Comparison of ENCODE assay signal across 9 cellular contexts in genomic region chr16:2206420-2206779, GRCh38. TPM values are rescaled to one million over a fixed set of nuclear protein-coding genes. Genes with fewer than 3 reads are reported as not detected.
A peak's percentile ranks its signal among the peaks of the same experiment; 100 is the strongest.
DNase-seq lines count a peak whose midpoint lies in the region; ATAC-seq and TF ChIP-seq lines count a peak whose summit lies in the region.
"Had no signal": no experiment of that assay in that cellular context is flagged by ENCODE, and none has a peak within 500 bp of the region (broad histone marks: within the 10 kb centered on the region; RNA-seq: fewer than 3 reads in every experiment).

No MANE protein-coding gene starts in this region.

- intact Hi-C loops in heart left ventricle (cut with DNase I) (loop anchor here in 2 of 10 donors (5.0 kb wide), 2 partner anchors 46 to 49 kb away; partner anchors contain the start of genes ECI1 (in 1 of the 2) and TRAF7 (in 1 of the 2)), cardiac septum (cut with DNase I) (loop anchor here (5.0 kb wide), 1 partner anchor 49 kb away; the partner anchor contains the start of gene TRAF7)

- peak overlapping the region in 10 of 12 donors; percentile 66 to 96 (median 80) for H3K4me3 ChIP-seq in heart left ventricle
- H3K4me3 ChIP-seq in astrocyte of the cerebellum (ENCODE audit: low read depth, low read length): peak overlapping the region; percentile 67
- peak overlapping the region; percentile 93 for H3K4me3 ChIP-seq in lung
- H3K4me3 ChIP-seq in urinary bladder (ENCODE audit: low read depth, low read length): peak overlapping the region; percentile 75

- TF ChIP-seq CTCF in heart left ventricle (IDR thresholded peaks at IDR 0.05): no peak
- TF ChIP-seq CTCF in astrocyte of the cerebellum (IDR thresholded peaks at IDR 0.05; ENCODE audit: low read depth, low read length, missing control alignments): no peak
- no peak for TF ChIP-seq CTCF in lung (IDR thresholded peaks at IDR 0.05; ENCODE audit: control extremely low read depth, extremely low read depth)

- DNase-seq in heart left ventricle: no peak
- DNase-seq in cardiac septum (ENCODE audit: low spot score): no peak
- no peak for DNase-seq in astrocyte of the cerebellum (ENCODE audit: low read depth)
- DNase-seq in lung (ENCODE audit: low spot score): no peak
- no peak for DNase-seq in stimulated activated naive CD4-positive, alpha-beta T cell (lab: John Stamatoyannopoulos, UW)
- no peak for DNase-seq in inferior parietal cortex (ENCODE audit: extremely low spot score)
- no peak for DNase-seq in activated CD4-positive, alpha-beta T cell treated with anti-CD3 and anti-CD28 coated beads, Interleukin-2, amount 50 U/mL, for 48 hours
- DNase-seq: NCI-H1092 treated with DMSO at 0.1 percent for 48 hours had no signal

- H3K9me3 ChIP-seq in heart left ventricle (no peaks in the 10 kb centered on the region), lung (ENCODE audit: control insufficient read depth in 2 of 2, insufficient read depth in 1 of 2, low read length in 1 of 2) (no peaks in the 10 kb centered on the region)

- ATAC-seq in heart left ventricle (no peak), lung (ENCODE audit: insufficient read depth, low FRiP score) (no peak)

- 81 to 84% (median 83%) methylated on average over 15 to 18 of the region's 18 CpGs for WGBS in heart left ventricle, 4 donors
- 76 to 81% methylated on average over 18 of the region's 18 CpGs for WGBS in lung, 2 donors
- WGBS in urinary bladder: 83% methylated on average over 18 of the region's 18 CpGs

- H3K27ac ChIP-seq in heart left ventricle (peak overlapping the region in 8 of 12 donors; percentile 96 to 100 (median 99)), lung (ENCODE audit: low read depth in 1 of 2, low read length in 1 of 2) (peak overlapping the region in 1 of 2 donors; percentile 99), urinary bladder (ENCODE audit: low read depth) (no peak overlapping the region)

- TF ChIP-seq POLR2A in heart left ventricle (IDR thresholded peaks at IDR 0.05): no peak

- peaks cover 3 to 37% (median 16%) of the 10 kb centered on the region in 12 donors for H3K4me1 ChIP-seq in heart left ventricle
- H3K4me1 ChIP-seq in lung (ENCODE audit: control insufficient read depth in 2 of 2, insufficient read depth in 2 of 2, low read length in 2 of 2): peaks cover 0 to 11% of the 10 kb centered on the region in 2 donors
- H3K4me1 ChIP-seq in urinary bladder (ENCODE audit: insufficient read depth): peaks cover 2% of the 10 kb centered on the region

- in situ Hi-C loops in astrocyte of the cerebellum (cut with HindIII; ENCODE audit: low sequenced_read_pairs): no loop called here

- no peaks in the 10 kb centered on the region for H3K27me3 ChIP-seq in heart left ventricle
- no peaks in the 10 kb centered on the region for H3K27me3 ChIP-seq in lung (ENCODE audit: control insufficient read depth, insufficient read depth)

- peaks cover 0 to 37% (median 32%) of the 10 kb centered on the region in 9 donors for H3K36me3 ChIP-seq in heart left ventricle
- H3K36me3 ChIP-seq in lung (ENCODE audit: control insufficient read depth in 2 of 2, insufficient read depth in 2 of 2, low read length in 2 of 2): peaks cover 0 to 33% of the 10 kb centered on the region in 2 donors
- H3K36me3 ChIP-seq in urinary bladder (ENCODE audit: insufficient read depth): no peaks in the 10 kb centered on the region

RNA-seq across cellular contexts. Expression of gene MLST8, which starts 1.1 kb away (rescaled TPM):
- 10 to 100 TPM; 19.8 to 49.0 (median 22.8) TPM for total RNA-seq in heart left ventricle
- polyA plus RNA-seq in heart left ventricle: 10 to 100 TPM; 28.5 to 42.3 TPM
- 26.3 TPM for total RNA-seq in cardiac septum
- 10 to 100 TPM; 17.2 to 42.6 TPM for total RNA-seq in lung
- polyA plus RNA-seq in lung: 10 to 100 TPM; 39.7 to 48.9 TPM
- total RNA-seq in urinary bladder: 9.3 TPM
- polyA plus RNA-seq in urinary bladder: 50.4 TPM

RNA-seq across cellular contexts. Expression of gene BRICD5, which starts 4.3 kb away (rescaled TPM):
- 10 to 100 TPM in 2 of 9 donors, 1 to 10 TPM in 7; 1.7 to 11.7 (median 5.5) TPM for total RNA-seq in heart left ventricle
- 1 to 10 TPM; 3.8 to 7.6 TPM for polyA plus RNA-seq in heart left ventricle
- 7.0 TPM for total RNA-seq in cardiac septum
- total RNA-seq in lung: 1 to 10 TPM; 2.1 to 9.2 TPM
- polyA plus RNA-seq in lung: 10 to 100 TPM in 1 of 2 donors, 1 to 10 TPM in 1; 9.4 to 13.5 TPM
- 4.0 TPM for total RNA-seq in urinary bladder
- polyA plus RNA-seq in urinary bladder: 5.0 TPM

RNA-seq across cellular contexts. Expression of gene PGP, which starts 8.2 kb away (rescaled TPM):
- total RNA-seq in heart left ventricle (10 to 100 TPM; 19.6 to 44.0 (median 33.8) TPM), cardiac septum (23.4 TPM), lung (10 to 100 TPM in 1 of 2 donors, 1 to 10 TPM in 1; 3.8 to 20.9 TPM), urinary bladder (4.8 TPM)
- polyA plus RNA-seq in heart left ventricle (10 to 100 TPM; 24.6 to 31.7 TPM), lung (10 to 100 TPM; 12.5 to 14.9 TPM), urinary bladder (10.5 TPM)

RNA-seq across cellular contexts. Expression of gene CASKIN1, which starts 10.0 kb away (rescaled TPM):
- 1 to 10 TPM in 8 of 9 donors, under 1 TPM in 1; 0.77 to 7.0 (median 2.1) TPM for total RNA-seq in heart left ventricle
- polyA plus RNA-seq in heart left ventricle: 1 to 10 TPM in 1 of 2 donors, under 1 TPM in 1; 0.37 to 4.0 TPM
- 1.2 TPM for total RNA-seq in cardiac septum
- total RNA-seq in lung: under 1 TPM; 0.09 TPM
- polyA plus RNA-seq in lung: under 1 TPM; 0.15 to 0.35 TPM
- 0.69 TPM for total RNA-seq in urinary bladder
- polyA plus RNA-seq in urinary bladder: 0.48 TPM

RNA-seq across cellular contexts. Expression of gene E4F1, which starts 17.0 kb away (rescaled TPM):
- 10 to 100 TPM in 8 of 9 donors, 1 to 10 TPM in 1; 8.4 to 27.3 (median 12.7) TPM for total RNA-seq in heart left ventricle
- 10 to 100 TPM; 17.3 to 20.4 TPM for polyA plus RNA-seq in heart left ventricle
- total RNA-seq in cardiac septum: 13.7 TPM
- total RNA-seq in lung: 10 to 100 TPM; 21.0 to 30.2 TPM
- 10 to 100 TPM; 22.9 to 26.7 TPM for polyA plus RNA-seq in lung
- total RNA-seq in urinary bladder: 14.0 TPM
- polyA plus RNA-seq in urinary bladder: 27.5 TPM
